ENCODE assay signal across 17 cellular contexts in the genomic region with DNA sequence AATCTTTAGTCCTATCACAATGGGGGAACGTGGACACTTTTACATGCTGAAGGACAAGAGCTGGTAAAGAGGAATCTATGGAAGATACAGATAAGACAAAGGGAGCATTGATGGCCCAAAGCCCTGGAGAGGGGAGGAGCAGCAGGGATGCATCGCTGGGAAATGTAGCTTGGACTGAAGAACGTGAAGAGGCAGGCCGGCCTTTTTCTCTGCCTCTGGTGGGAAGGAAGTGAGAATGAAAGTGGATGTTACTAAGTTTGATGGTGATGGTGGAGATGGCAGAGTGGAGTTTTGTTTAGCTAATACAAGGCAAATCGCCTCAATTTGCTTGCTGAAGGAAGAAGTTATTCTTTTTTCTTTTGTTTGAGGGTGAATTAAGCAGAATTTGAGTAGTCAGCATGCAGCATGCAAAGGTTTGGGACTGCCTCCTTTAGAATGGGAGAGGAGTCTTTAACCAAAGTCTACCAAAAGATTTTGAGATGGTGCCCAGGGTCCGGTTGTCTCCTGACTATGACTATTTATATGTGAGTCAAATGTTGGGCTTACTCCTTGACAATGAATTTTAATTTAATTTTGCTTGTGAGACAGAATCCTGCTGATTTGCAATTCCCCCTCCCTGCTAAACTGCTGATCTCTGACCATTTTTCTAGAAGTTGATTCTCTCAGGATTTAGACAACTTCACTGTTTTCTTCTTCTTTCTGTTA.
DNase-seq lines count a peak whose midpoint lies in the region; ATAC-seq and TF ChIP-seq lines count a peak whose summit lies in the region.
"Had no signal": no experiment of that assay in that cellular context is flagged by ENCODE, and none has a peak within 500 bp of the region (broad histone marks: within the 10 kb centered on the region; RNA-seq: fewer than 3 reads in every experiment).

No MANE protein-coding gene starts in this region.

- peaks cover 4% of the 10 kb centered on the region; the same call in 2 of the 3 replicates for H3K9me3 Mint-ChIP-seq in GM23338
- H3K9me3 Mint-ChIP-seq: HFFc6 had no signal

- no peak overlapping the region for H3K4me3 ChIP-seq in GM23338
- H3K4me3 ChIP-seq: transverse colon had no signal

- ATAC-seq in GM23338: no peak
- ATAC-seq in GM21529 (IDR thresholded peaks at IDR 0.05; ENCODE audit: unreplicated experiment): no peak
- ATAC-seq: CD8-positive, alpha-beta T cell had no signal

- peaks cover 22% of the 10 kb centered on the region for H3K4me1 Mint-ChIP-seq in GM23338

- H2AFZ ChIP-seq in GM23338: peak overlapping the region; percentile 25; the same call in 1 of the 2 replicates

- no peaks in the 10 kb centered on the region for H3K79me2 ChIP-seq in GM23338 (replicated peaks; ENCODE audit: insufficient read depth)

- H3K9me2 ChIP-seq in GM23338 (ENCODE audit: insufficient read depth): no peaks in the 10 kb centered on the region

- H3K4me1 ChIP-seq in GM23338 (ENCODE audit: insufficient read depth): peaks cover 18% of the 10 kb centered on the region
- H3K4me1 ChIP-seq: transverse colon had no signal

- no peak for TF ChIP-seq CTCF in GM23338 (conservative IDR thresholded peaks at IDR 0.05; ENCODE audit: low read depth in 2 of 2)

- peaks cover 9% of the 10 kb centered on the region for H3K27me3 Mint-ChIP-seq in GM23338 (ENCODE audit: insufficient read depth, low read depth, poor library complexity)

- no peaks in the 10 kb centered on the region for H3F3A ChIP-seq in GM23338 (replicated peaks; ENCODE audit: low read depth)

- no peaks in the 10 kb centered on the region for H4K20me1 ChIP-seq in GM23338 (replicated peaks; ENCODE audit: insufficient read depth)

- DNase-seq in Ammon's horn (ENCODE audit: low spot score) (peak; percentile 36), GM23338 (ENCODE audit: low spot score) (no peak), SK-MEL-5 (ENCODE audit: low read depth, low spot score) (peak; percentile 79), medulla oblongata (ENCODE audit: extremely low spot score) (peak; percentile 42), OCI-M2 (lab: John Stamatoyannopoulos, UW; ENCODE audit: unreplicated experiment) (no peak), posterior vena cava (ENCODE audit: low spot score) (no peak), DMS53 (lab: John Stamatoyannopoulos, UW) (no peak)
- DNase-seq: ACHN; activated CD8-positive, alpha-beta memory T cell treated with anti-CD3 and anti-CD28 coated beads for 24 hours; CD8-positive, alpha-beta T cell; HFFc6; kidney; NCI-H1930; NCI-H510A; stimulated activated CD4-positive, alpha-beta T cell treated with anti-CD3 and anti-CD28 coated beads, Interleukin-4, amount 100 ng/mL, for 4 hours; transverse colon had no signal

- H3K27me3 ChIP-seq in GM23338 (ENCODE audit: insufficient read depth): no peaks in the 10 kb centered on the region
- H3K27me3 ChIP-seq: transverse colon had no signal

- no peaks in the 10 kb centered on the region; the same call in 1 of the 2 replicates for H3K36me3 ChIP-seq in GM23338 (ENCODE audit: insufficient read depth)
- H3K36me3 ChIP-seq: transverse colon had no signal

- peak overlapping the region; percentile 24; the same call in 1 of the 2 replicates for H3K27ac Mint-ChIP-seq in GM23338
- H3K27ac Mint-ChIP-seq: CD8-positive, alpha-beta T cell; HFFc6 had no signal

- intact Hi-C loops in posterior vena cava (cut with DNase I): no loop called here

- H3K36me3 Mint-ChIP-seq in GM23338 (ENCODE audit: low read depth): 0 out of 3 replicates have a peak, but pooled peaks cover 5% of the 10 kb centered on the region
- H3K36me3 Mint-ChIP-seq: CD8-positive, alpha-beta T cell had no signal

- H3K4me2 ChIP-seq in GM23338: no peak overlapping the region

- H3K4me3 Mint-ChIP-seq in GM23338: no peak overlapping the region
- H3K4me3 Mint-ChIP-seq: CD8-positive, alpha-beta T cell; HFFc6 had no signal

- in situ Hi-C loops in SK-MEL-5 (cut with HindIII; ENCODE audit: low pct_unique_long_range_greater_than_20kb, low sequenced_read_pairs): no loop called here

- no peak overlapping the region for H3K27ac ChIP-seq in GM23338 (ENCODE audit: low read depth)
- H3K27ac ChIP-seq: transverse colon had no signal

TF ChIP-seq in GM23338, 12 proteins besides CTCF, POLR2A, EP300 and RAD21 (continues in another document):
- TF ChIP-seq, protein P1, sequence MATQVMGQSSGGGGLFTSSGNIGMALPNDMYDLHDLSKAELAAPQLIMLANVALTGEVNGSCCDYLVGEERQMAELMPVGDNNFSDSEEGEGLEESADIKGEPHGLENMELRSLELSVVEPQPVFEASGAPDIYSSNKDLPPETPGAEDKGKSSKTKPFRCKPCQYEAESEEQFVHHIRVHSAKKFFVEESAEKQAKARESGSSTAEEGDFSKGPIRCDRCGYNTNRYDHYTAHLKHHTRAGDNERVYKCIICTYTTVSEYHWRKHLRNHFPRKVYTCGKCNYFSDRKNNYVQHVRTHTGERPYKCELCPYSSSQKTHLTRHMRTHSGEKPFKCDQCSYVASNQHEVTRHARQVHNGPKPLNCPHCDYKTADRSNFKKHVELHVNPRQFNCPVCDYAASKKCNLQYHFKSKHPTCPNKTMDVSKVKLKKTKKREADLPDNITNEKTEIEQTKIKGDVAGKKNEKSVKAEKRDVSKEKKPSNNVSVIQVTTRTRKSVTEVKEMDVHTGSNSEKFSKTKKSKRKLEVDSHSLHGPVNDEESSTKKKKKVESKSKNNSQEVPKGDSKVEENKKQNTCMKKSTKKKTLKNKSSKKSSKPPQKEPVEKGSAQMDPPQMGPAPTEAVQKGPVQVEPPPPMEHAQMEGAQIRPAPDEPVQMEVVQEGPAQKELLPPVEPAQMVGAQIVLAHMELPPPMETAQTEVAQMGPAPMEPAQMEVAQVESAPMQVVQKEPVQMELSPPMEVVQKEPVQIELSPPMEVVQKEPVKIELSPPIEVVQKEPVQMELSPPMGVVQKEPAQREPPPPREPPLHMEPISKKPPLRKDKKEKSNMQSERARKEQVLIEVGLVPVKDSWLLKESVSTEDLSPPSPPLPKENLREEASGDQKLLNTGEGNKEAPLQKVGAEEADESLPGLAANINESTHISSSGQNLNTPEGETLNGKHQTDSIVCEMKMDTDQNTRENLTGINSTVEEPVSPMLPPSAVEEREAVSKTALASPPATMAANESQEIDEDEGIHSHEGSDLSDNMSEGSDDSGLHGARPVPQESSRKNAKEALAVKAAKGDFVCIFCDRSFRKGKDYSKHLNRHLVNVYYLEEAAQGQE (IDR thresholded peaks at IDR 0.05; ENCODE audit: unreplicated experiment): no peak
- no peak for TF ChIP-seq EZH2 (IDR thresholded peaks at IDR 0.05; ENCODE audit: low read depth, unreplicated experiment)
- TF ChIP-seq JUNB (IDR thresholded peaks at IDR 0.05; ENCODE audit: unreplicated experiment): no peak
- TF ChIP-seq, protein P2, sequence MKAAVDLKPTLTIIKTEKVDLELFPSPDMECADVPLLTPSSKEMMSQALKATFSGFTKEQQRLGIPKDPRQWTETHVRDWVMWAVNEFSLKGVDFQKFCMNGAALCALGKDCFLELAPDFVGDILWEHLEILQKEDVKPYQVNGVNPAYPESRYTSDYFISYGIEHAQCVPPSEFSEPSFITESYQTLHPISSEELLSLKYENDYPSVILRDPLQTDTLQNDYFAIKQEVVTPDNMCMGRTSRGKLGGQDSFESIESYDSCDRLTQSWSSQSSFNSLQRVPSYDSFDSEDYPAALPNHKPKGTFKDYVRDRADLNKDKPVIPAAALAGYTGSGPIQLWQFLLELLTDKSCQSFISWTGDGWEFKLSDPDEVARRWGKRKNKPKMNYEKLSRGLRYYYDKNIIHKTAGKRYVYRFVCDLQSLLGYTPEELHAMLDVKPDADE (IDR thresholded peaks at IDR 0.05): no peak
- TF ChIP-seq NANOG (IDR thresholded peaks at IDR 0.05; ENCODE audit: borderline replicate concordance): no peak

Comparison
In these comparisons a context has a peak if more than half of its experiments do, and no peak if none do; other contexts are left out.
1. DNase-seq: peak in Ammon's horn (single experiment), SK-MEL-5 (single experiment) and medulla oblongata (single experiment); none in GM23338 (single experiment), OCI-M2 (single experiment), posterior vena cava (single experiment) and DMS53 (single experiment).